In the genomic region with DNA sequence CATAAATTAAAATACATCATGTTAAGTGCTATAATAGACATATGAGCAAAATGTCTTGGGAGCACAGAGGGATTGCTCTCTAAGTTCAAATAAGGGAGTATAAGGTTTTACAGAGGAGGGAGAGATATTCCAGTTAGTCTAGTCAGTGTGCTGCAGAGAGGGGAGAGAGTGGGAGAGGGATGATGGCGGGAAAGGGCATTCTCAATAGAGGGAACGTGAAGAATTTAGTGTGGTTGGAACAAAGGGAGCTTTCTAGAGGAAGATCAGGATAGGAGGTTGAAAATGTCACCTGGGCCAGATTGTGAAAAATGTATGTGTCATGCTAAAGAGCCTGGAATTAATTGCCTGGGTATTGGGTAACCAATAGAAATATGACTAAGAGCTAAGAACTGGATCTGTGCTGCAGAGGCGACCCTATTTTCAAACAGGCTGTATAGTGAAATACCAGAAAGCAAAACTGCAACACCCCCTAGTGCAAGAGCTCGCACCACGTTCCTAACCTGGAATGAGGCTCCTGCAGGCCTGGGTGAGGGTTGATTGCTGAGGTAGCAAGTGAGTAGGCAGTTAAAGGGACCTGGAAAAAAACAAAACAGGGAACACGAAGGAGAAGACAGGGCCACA, we compare ENCODE assay signal across 1 cellular context.
TF ChIP-seq lines count a peak whose summit lies in the region.

No MANE protein-coding gene starts in this region.

TF ChIP-seq in GM23338, 12 proteins besides CTCF, POLR2A, EP300 and RAD21 (continued from another document):
- TF ChIP-seq, protein P1, sequence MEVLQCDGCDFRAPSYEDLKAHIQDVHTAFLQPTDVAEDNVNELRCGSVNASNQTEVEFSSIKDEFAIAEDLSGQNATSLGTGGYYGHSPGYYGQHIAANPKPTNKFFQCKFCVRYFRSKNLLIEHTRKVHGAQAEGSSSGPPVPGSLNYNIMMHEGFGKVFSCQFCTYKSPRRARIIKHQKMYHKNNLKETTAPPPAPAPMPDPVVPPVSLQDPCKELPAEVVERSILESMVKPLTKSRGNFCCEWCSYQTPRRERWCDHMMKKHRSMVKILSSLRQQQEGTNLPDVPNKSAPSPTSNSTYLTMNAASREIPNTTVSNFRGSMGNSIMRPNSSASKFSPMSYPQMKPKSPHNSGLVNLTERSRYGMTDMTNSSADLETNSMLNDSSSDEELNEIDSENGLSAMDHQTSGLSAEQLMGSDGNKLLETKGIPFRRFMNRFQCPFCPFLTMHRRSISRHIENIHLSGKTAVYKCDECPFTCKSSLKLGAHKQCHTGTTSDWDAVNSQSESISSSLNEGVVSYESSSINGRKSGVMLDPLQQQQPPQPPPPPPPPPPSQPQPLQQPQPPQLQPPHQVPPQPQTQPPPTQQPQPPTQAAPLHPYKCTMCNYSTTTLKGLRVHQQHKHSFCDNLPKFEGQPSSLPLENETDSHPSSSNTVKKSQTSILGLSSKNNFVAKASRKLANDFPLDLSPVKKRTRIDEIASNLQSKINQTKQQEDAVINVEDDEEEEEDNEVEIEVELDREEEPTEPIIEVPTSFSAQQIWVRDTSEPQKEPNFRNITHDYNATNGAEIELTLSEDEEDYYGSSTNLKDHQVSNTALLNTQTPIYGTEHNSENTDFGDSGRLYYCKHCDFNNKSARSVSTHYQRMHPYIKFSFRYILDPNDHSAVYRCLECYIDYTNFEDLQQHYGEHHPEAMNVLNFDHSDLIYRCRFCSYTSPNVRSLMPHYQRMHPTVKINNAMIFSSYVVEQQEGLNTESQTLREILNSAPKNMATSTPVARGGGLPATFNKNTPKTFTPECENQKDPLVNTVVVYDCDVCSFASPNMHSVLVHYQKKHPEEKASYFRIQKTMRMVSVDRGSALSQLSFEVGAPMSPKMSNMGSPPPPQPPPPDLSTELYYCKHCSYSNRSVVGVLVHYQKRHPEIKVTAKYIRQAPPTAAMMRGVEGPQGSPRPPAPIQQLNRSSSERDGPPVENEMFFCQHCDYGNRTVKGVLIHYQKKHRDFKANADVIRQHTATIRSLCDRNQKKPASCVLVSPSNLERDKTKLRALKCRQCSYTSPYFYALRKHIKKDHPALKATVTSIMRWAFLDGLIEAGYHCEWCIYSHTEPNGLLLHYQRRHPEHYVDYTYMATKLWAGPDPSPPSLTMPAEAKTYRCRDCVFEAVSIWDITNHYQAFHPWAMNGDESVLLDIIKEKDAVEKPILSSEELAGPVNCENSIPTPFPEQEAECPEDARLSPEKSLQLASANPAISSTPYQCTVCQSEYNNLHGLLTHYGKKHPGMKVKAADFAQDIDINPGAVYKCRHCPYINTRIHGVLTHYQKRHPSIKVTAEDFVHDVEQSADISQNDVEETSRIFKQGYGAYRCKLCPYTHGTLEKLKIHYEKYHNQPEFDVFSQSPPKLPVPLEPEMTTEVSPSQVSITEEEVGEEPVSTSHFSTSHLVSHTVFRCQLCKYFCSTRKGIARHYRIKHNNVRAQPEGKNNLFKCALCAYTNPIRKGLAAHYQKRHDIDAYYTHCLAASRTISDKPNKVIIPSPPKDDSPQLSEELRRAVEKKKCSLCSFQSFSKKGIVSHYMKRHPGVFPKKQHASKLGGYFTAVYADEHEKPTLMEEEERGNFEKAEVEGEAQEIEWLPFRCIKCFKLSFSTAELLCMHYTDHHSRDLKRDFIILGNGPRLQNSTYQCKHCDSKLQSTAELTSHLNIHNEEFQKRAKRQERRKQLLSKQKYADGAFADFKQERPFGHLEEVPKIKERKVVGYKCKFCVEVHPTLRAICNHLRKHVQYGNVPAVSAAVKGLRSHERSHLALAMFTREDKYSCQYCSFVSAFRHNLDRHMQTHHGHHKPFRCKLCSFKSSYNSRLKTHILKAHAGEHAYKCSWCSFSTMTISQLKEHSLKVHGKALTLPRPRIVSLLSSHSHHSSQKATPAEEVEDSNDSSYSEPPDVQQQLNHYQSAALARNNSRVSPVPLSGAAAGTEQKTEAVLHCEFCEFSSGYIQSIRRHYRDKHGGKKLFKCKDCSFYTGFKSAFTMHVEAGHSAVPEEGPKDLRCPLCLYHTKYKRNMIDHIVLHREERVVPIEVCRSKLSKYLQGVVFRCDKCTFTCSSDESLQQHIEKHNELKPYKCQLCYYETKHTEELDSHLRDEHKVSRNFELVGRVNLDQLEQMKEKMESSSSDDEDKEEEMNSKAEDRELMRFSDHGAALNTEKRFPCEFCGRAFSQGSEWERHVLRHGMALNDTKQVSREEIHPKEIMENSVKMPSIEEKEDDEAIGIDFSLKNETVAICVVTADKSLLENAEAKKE (CRISPR knock-in tag; IDR thresholded peaks at IDR 0.05): no peak
- TF ChIP-seq POLR2AphosphoS5 (IDR thresholded peaks at IDR 0.05; ENCODE audit: low read depth) (no peak), ZNF114 (CRISPR knock-in tag; IDR thresholded peaks at IDR 0.05) (no peak), NANOG (IDR thresholded peaks at IDR 0.05; ENCODE audit: borderline replicate concordance) (no peak), EZH2phosphoT487 (IDR thresholded peaks at IDR 0.05; ENCODE audit: unreplicated experiment) (no peak), ZNF331 (CRISPR knock-in tag; IDR thresholded peaks at IDR 0.05; ENCODE audit: low read depth) (no peak), CREB1 (CRISPR knock-in tag; IDR thresholded peaks at IDR 0.05; ENCODE audit: low read depth) (no peak), JUNB (IDR thresholded peaks at IDR 0.05; ENCODE audit: unreplicated experiment) (no peak)
- TF ChIP-seq, protein P2, sequence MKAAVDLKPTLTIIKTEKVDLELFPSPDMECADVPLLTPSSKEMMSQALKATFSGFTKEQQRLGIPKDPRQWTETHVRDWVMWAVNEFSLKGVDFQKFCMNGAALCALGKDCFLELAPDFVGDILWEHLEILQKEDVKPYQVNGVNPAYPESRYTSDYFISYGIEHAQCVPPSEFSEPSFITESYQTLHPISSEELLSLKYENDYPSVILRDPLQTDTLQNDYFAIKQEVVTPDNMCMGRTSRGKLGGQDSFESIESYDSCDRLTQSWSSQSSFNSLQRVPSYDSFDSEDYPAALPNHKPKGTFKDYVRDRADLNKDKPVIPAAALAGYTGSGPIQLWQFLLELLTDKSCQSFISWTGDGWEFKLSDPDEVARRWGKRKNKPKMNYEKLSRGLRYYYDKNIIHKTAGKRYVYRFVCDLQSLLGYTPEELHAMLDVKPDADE (IDR thresholded peaks at IDR 0.05): no peak
- TF ChIP-seq, protein P3, sequence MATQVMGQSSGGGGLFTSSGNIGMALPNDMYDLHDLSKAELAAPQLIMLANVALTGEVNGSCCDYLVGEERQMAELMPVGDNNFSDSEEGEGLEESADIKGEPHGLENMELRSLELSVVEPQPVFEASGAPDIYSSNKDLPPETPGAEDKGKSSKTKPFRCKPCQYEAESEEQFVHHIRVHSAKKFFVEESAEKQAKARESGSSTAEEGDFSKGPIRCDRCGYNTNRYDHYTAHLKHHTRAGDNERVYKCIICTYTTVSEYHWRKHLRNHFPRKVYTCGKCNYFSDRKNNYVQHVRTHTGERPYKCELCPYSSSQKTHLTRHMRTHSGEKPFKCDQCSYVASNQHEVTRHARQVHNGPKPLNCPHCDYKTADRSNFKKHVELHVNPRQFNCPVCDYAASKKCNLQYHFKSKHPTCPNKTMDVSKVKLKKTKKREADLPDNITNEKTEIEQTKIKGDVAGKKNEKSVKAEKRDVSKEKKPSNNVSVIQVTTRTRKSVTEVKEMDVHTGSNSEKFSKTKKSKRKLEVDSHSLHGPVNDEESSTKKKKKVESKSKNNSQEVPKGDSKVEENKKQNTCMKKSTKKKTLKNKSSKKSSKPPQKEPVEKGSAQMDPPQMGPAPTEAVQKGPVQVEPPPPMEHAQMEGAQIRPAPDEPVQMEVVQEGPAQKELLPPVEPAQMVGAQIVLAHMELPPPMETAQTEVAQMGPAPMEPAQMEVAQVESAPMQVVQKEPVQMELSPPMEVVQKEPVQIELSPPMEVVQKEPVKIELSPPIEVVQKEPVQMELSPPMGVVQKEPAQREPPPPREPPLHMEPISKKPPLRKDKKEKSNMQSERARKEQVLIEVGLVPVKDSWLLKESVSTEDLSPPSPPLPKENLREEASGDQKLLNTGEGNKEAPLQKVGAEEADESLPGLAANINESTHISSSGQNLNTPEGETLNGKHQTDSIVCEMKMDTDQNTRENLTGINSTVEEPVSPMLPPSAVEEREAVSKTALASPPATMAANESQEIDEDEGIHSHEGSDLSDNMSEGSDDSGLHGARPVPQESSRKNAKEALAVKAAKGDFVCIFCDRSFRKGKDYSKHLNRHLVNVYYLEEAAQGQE (IDR thresholded peaks at IDR 0.05; ENCODE audit: unreplicated experiment): no peak
